1 cellular context compared by ENCODE assay signal in genomic region chr11:120180063-120180462, GRCh38.
TF ChIP-seq lines count a peak whose summit lies in the region.

No MANE protein-coding gene starts in this region.

TF ChIP-seq in H1, 55 proteins besides CTCF, POLR2A, EP300 and RAD21:
- peak; percentile 4 for TF ChIP-seq EZH2 (IDR thresholded peaks at IDR 0.05; ENCODE audit: low read depth, low read length, severe bottlenecking)
